Comparison of ENCODE assay signal across 1 cellular context in the genomic region with DNA sequence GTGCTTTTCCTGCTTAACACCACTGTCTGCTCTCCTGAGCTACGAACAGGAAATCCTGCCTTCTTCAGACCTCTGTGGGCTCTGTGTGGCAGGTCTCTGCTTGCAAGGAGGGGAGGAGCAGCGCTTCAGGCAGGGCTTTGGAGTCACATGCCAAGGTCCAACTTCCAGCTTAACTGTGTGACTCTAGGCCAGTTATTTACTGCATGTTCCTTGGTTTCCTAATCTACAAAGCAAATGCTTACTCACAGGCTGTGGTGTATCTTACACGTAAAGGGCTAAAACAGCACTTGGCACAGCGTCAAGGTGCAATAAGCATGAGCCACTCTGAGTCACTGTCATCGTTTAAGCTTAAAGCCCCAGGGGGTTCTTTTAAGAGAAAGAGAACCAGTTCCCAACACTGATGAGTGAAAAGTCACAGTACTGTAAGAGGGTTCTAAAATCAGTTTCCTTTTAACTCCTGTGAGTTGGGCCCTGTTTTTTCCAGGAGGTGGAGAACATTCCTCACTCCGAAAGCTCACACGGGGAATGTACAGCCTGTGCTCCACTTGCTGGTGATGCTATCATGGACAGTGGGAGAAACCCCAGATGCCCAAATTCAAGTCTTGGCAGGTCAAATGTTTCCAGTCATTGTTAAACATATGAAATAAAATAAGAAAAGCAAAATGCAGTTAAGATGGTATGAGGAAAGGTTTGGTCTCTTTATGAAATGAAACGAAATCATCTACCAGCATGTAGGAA.
TF ChIP-seq lines count a peak whose summit lies in the region.

No MANE protein-coding gene starts in this region.

TF ChIP-seq in HepG2, 621 proteins besides CTCF, POLR2A, EP300 and RAD21 (continued from another document and continues in another):
- TF ChIP-seq, protein P1, sequence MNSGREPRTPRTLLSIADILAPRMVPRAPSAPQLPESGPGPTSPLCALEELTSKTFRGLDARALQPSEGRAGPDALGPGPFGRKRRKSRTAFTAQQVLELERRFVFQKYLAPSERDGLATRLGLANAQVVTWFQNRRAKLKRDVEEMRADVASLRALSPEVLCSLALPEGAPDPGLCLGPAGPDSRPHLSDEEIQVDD (CRISPR knock-in tag; IDR thresholded peaks at IDR 0.05; ENCODE audit: borderline replicate concordance), result 0 out of 2 replicates have a peak, but pooled peaks have one; percentile 50
- no peak for TF ChIP-seq PTBP1 (IDR thresholded peaks at IDR 0.05; ENCODE audit: low read depth, low read length, poor library complexity, severe bottlenecking)
- TF ChIP-seq, protein P2, sequence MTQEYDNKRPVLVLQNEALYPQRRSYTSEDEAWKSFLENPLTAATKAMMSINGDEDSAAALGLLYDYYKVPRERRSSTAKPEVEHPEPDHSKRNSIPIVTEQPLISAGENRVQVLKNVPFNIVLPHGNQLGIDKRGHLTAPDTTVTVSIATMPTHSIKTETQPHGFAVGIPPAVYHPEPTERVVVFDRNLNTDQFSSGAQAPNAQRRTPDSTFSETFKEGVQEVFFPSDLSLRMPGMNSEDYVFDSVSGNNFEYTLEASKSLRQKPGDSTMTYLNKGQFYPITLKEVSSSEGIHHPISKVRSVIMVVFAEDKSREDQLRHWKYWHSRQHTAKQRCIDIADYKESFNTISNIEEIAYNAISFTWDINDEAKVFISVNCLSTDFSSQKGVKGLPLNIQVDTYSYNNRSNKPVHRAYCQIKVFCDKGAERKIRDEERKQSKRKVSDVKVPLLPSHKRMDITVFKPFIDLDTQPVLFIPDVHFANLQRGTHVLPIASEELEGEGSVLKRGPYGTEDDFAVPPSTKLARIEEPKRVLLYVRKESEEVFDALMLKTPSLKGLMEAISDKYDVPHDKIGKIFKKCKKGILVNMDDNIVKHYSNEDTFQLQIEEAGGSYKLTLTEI (CRISPR knock-in tag; conservative IDR thresholded peaks at IDR 0.05), result no peak
- TF ChIP-seq EEA1 (CRISPR knock-in tag; IDR thresholded peaks at IDR 0.05; ENCODE audit: borderline replicate concordance), result no peak
- TF ChIP-seq, protein P3, sequence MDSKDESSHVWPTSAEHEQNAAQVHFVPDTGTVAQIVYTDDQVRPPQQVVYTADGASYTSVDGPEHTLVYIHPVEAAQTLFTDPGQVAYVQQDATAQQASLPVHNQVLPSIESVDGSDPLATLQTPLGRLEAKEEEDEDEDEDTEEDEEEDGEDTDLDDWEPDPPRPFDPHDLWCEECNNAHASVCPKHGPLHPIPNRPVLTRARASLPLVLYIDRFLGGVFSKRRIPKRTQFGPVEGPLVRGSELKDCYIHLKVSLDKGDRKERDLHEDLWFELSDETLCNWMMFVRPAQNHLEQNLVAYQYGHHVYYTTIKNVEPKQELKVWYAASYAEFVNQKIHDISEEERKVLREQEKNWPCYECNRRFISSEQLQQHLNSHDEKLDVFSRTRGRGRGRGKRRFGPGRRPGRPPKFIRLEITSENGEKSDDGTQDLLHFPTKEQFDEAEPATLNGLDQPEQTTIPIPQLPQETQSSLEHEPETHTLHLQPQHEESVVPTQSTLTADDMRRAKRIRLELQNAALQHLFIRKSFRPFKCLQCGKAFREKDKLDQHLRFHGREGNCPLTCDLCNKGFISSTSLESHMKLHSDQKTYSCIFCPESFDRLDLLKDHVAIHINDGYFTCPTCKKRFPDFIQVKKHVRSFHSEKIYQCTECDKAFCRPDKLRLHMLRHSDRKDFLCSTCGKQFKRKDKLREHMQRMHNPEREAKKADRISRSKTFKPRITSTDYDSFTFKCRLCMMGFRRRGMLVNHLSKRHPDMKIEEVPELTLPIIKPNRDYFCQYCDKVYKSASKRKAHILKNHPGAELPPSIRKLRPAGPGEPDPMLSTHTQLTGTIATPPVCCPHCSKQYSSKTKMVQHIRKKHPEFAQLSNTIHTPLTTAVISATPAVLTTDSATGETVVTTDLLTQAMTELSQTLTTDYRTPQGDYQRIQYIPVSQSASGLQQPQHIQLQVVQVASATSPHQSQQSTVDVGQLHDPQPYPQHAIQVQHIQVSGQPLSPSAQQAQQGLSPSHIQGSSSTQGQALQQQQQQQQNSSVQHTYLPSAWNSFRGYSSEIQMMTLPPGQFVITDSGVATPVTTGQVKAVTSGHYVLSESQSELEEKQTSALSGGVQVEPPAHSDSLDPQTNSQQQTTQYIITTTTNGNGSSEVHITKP (CRISPR knock-in tag; IDR thresholded peaks at IDR 0.05; ENCODE audit: low read depth), result peak; percentile 57; the same call in 1 of the 2 replicates
- TF ChIP-seq FOXA1 (IDR thresholded peaks at IDR 0.05), result no peak
- peak; percentile 92 for TF ChIP-seq FOXA1 (CRISPR knock-in tag; IDR thresholded peaks at IDR 0.05)
- no peak for TF ChIP-seq RBM39 (IDR thresholded peaks at IDR 0.05; ENCODE audit: low read depth, low read length, poor library complexity, severe bottlenecking)
- peak; percentile 81; the same call in 1 of the 2 replicates for TF ChIP-seq MYC (CRISPR knock-in tag; IDR thresholded peaks at IDR 0.05; ENCODE audit: borderline replicate concordance)
- TF ChIP-seq BRCA1 (CRISPR knock-in tag; IDR thresholded peaks at IDR 0.05), result no peak; the same call in 1 of the 2 replicates
- no peak for TF ChIP-seq RBM22 (optimal IDR thresholded peaks at IDR 0.05; ENCODE audit: low read length)
- no peak for TF ChIP-seq STAT5B (CRISPR knock-in tag; IDR thresholded peaks at IDR 0.05)
- TF ChIP-seq, protein P4, sequence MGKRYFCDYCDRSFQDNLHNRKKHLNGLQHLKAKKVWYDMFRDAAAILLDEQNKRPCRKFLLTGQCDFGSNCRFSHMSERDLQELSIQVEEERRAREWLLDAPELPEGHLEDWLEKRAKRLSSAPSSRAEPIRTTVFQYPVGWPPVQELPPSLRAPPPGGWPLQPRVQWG (CRISPR knock-in tag; IDR thresholded peaks at IDR 0.05; ENCODE audit: borderline replicate concordance, low read depth), result no peak
- TF ChIP-seq ASH2L (IDR thresholded peaks at IDR 0.05; ENCODE audit: insufficient read length, low read depth, low read length), result peak; percentile 92
- no peak for TF ChIP-seq ZNF256 (CRISPR knock-in tag; conservative IDR thresholded peaks at IDR 0.05)
- TF ChIP-seq, protein P5, sequence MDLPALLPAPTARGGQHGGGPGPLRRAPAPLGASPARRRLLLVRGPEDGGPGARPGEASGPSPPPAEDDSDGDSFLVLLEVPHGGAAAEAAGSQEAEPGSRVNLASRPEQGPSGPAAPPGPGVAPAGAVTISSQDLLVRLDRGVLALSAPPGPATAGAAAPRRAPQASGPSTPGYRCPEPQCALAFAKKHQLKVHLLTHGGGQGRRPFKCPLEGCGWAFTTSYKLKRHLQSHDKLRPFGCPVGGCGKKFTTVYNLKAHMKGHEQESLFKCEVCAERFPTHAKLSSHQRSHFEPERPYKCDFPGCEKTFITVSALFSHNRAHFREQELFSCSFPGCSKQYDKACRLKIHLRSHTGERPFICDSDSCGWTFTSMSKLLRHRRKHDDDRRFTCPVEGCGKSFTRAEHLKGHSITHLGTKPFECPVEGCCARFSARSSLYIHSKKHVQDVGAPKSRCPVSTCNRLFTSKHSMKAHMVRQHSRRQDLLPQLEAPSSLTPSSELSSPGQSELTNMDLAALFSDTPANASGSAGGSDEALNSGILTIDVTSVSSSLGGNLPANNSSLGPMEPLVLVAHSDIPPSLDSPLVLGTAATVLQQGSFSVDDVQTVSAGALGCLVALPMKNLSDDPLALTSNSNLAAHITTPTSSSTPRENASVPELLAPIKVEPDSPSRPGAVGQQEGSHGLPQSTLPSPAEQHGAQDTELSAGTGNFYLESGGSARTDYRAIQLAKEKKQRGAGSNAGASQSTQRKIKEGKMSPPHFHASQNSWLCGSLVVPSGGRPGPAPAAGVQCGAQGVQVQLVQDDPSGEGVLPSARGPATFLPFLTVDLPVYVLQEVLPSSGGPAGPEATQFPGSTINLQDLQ (CRISPR knock-in tag; IDR thresholded peaks at IDR 0.05), result no peak
- TF ChIP-seq KDM3A (CRISPR knock-in tag; IDR thresholded peaks at IDR 0.05; ENCODE audit: low read depth), result peak; percentile 68; the same call in 1 of the 2 replicates
- TF ChIP-seq ZNF747 (CRISPR knock-in tag; IDR thresholded peaks at IDR 0.05; ENCODE audit: borderline replicate concordance), result no peak; the same call in 1 of the 2 replicates
- peak; percentile 36; the same call in 1 of the 2 replicates for TF ChIP-seq ZNF143 (CRISPR knock-in tag; IDR thresholded peaks at IDR 0.05)
- TF ChIP-seq, protein P6, sequence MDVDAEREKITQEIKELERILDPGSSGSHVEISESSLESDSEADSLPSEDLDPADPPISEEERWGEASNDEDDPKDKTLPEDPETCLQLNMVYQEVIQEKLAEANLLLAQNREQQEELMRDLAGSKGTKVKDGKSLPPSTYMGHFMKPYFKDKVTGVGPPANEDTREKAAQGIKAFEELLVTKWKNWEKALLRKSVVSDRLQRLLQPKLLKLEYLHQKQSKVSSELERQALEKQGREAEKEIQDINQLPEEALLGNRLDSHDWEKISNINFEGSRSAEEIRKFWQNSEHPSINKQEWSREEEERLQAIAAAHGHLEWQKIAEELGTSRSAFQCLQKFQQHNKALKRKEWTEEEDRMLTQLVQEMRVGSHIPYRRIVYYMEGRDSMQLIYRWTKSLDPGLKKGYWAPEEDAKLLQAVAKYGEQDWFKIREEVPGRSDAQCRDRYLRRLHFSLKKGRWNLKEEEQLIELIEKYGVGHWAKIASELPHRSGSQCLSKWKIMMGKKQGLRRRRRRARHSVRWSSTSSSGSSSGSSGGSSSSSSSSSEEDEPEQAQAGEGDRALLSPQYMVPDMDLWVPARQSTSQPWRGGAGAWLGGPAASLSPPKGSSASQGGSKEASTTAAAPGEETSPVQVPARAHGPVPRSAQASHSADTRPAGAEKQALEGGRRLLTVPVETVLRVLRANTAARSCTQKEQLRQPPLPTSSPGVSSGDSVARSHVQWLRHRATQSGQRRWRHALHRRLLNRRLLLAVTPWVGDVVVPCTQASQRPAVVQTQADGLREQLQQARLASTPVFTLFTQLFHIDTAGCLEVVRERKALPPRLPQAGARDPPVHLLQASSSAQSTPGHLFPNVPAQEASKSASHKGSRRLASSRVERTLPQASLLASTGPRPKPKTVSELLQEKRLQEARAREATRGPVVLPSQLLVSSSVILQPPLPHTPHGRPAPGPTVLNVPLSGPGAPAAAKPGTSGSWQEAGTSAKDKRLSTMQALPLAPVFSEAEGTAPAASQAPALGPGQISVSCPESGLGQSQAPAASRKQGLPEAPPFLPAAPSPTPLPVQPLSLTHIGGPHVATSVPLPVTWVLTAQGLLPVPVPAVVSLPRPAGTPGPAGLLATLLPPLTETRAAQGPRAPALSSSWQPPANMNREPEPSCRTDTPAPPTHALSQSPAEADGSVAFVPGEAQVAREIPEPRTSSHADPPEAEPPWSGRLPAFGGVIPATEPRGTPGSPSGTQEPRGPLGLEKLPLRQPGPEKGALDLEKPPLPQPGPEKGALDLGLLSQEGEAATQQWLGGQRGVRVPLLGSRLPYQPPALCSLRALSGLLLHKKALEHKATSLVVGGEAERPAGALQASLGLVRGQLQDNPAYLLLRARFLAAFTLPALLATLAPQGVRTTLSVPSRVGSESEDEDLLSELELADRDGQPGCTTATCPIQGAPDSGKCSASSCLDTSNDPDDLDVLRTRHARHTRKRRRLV (CRISPR knock-in tag; IDR thresholded peaks at IDR 0.05), result peak; percentile 91
- no peak for TF ChIP-seq MBNL3 (CRISPR knock-in tag; conservative IDR thresholded peaks at IDR 0.05)
- peak; percentile 81 for TF ChIP-seq KAT8 (CRISPR knock-in tag; IDR thresholded peaks at IDR 0.05)
- TF ChIP-seq ZNF563 (CRISPR knock-in tag; IDR thresholded peaks at IDR 0.05), result peak; percentile 64; the same call in 1 of the 2 replicates
- TF ChIP-seq FIP1L1 (IDR thresholded peaks at IDR 0.05; ENCODE audit: borderline replicate concordance, insufficient read depth, low read depth, low read length), result no peak
- TF ChIP-seq, protein P7, sequence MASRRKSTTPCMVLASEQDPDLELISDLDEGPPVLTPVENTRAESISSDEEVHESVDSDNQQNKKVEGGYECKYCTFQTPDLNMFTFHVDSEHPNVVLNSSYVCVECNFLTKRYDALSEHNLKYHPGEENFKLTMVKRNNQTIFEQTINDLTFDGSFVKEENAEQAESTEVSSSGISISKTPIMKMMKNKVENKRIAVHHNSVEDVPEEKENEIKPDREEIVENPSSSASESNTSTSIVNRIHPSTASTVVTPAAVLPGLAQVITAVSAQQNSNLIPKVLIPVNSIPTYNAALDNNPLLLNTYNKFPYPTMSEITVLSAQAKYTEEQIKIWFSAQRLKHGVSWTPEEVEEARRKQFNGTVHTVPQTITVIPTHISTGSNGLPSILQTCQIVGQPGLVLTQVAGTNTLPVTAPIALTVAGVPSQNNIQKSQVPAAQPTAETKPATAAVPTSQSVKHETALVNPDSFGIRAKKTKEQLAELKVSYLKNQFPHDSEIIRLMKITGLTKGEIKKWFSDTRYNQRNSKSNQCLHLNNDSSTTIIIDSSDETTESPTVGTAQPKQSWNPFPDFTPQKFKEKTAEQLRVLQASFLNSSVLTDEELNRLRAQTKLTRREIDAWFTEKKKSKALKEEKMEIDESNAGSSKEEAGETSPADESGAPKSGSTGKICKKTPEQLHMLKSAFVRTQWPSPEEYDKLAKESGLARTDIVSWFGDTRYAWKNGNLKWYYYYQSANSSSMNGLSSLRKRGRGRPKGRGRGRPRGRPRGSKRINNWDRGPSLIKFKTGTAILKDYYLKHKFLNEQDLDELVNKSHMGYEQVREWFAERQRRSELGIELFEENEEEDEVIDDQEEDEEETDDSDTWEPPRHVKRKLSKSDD (CRISPR knock-in tag; IDR thresholded peaks at IDR 0.05; ENCODE audit: low read depth), result no peak
- TF ChIP-seq KLF12 (CRISPR knock-in tag; IDR thresholded peaks at IDR 0.05; ENCODE audit: borderline replicate concordance), result no peak
- no peak for TF ChIP-seq ZNF354B (CRISPR knock-in tag; IDR thresholded peaks at IDR 0.05)
- peak; percentile 99 for TF ChIP-seq SP5 (CRISPR knock-in tag; IDR thresholded peaks at IDR 0.05; ENCODE audit: borderline replicate concordance, low read depth)
- TF ChIP-seq ZNF572 (CRISPR knock-in tag; IDR thresholded peaks at IDR 0.05), result no peak
- no peak for TF ChIP-seq IRX3 (CRISPR knock-in tag; IDR thresholded peaks at IDR 0.05; ENCODE audit: borderline replicate concordance, low read depth)
- TF ChIP-seq POLR2G (IDR thresholded peaks at IDR 0.05; ENCODE audit: low read depth, low read length), result peak; percentile 83
- peak; percentile 89 for TF ChIP-seq NFIC (IDR thresholded peaks at IDR 0.05; ENCODE audit: low read length)
- TF ChIP-seq, protein P8, sequence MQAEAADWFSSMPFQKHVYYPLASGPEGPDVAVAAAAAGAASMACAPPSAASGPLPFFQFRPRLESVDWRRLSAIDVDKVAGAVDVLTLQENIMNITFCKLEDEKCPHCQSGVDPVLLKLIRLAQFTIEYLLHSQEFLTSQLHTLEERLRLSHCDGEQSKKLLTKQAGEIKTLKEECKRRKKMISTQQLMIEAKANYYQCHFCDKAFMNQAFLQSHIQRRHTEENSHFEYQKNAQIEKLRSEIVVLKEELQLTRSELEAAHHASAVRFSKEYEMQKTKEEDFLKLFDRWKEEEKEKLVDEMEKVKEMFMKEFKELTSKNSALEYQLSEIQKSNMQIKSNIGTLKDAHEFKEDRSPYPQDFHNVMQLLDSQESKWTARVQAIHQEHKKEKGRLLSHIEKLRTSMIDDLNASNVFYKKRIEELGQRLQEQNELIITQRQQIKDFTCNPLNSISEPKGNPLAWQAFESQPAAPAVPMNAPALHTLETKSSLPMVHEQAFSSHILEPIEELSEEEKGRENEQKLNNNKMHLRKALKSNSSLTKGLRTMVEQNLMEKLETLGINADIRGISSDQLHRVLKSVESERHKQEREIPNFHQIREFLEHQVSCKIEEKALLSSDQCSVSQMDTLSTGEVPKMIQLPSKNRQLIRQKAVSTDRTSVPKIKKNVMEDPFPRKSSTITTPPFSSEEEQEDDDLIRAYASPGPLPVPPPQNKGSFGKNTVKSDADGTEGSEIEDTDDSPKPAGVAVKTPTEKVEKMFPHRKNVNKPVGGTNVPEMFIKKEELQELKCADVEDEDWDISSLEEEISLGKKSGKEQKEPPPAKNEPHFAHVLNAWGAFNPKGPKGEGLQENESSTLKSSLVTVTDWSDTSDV (CRISPR knock-in tag; IDR thresholded peaks at IDR 0.05), result no peak
- no peak for TF ChIP-seq ZSCAN12 (CRISPR knock-in tag; IDR thresholded peaks at IDR 0.05)
